ENCODE assay signal across 14 cellular contexts in genomic region chr18:37395631-37396030, GRCh38.
A peak's percentile ranks its signal among the peaks of the same experiment; 100 is the strongest.
DNase-seq lines count a peak whose midpoint lies in the region; ATAC-seq and TF ChIP-seq lines count a peak whose summit lies in the region.
"Had no signal": no experiment of that assay in that cellular context is flagged by ENCODE, and none has a peak within 500 bp of the region (broad histone marks: within the 10 kb centered on the region; RNA-seq: fewer than 3 reads in every experiment).

No MANE protein-coding gene starts in this region.

- H3K36me3 ChIP-seq in neuronal stem cell (replicated peaks in 1 of 2; ENCODE audit: control insufficient read depth in 2 of 2, insufficient read depth in 2 of 2, low read length in 2 of 2) (no peaks in the 10 kb centered on the region), colonic mucosa (no peaks in the 10 kb centered on the region)

- no peak overlapping the region for H3K4ac ChIP-seq in neuronal stem cell (ENCODE audit: low read length)

- no peaks in the 10 kb centered on the region for H3K36me3 Mint-ChIP-seq in immature natural killer cell
- no peaks in the 10 kb centered on the region for H3K36me3 Mint-ChIP-seq in type B pancreatic cell
- H3K36me3 Mint-ChIP-seq: CD14-positive monocyte; CD8-positive, alpha-beta T cell had no signal

- no peak overlapping the region for H2AFZ ChIP-seq in neuronal stem cell (ENCODE audit: low read length)
- H2AFZ ChIP-seq: GM23338 had no signal

- H3K27me3 Mint-ChIP-seq in immature natural killer cell (ENCODE audit: low read depth in 3 of 3) (peaks cover 0 to 10% (median 2%) of the 10 kb centered on the region in 3 donors), type B pancreatic cell (peaks cover 22% of the 10 kb centered on the region)

- no peak overlapping the region for H2BK5ac ChIP-seq in neuronal stem cell (ENCODE audit: low read length)

- no peak overlapping the region for H2BK120ac ChIP-seq in neuronal stem cell (ENCODE audit: low read depth, low read length)

- H3K4me3 ChIP-seq in neuronal stem cell (ENCODE audit: low read length in 2 of 2): no peak overlapping the region
- H3K4me3 ChIP-seq in colonic mucosa: no peak overlapping the region
- H3K4me3 ChIP-seq: GM23338 had no signal

- H4K91ac ChIP-seq in neuronal stem cell (ENCODE audit: low read depth, low read length, poor library complexity): no peak overlapping the region

- peaks cover 0 to 2% of the 10 kb centered on the region in 2 donors for H3K9me3 ChIP-seq in neuronal stem cell (replicated peaks in 1 of 2; ENCODE audit: control insufficient read depth in 2 of 2, insufficient read depth in 1 of 2, low read depth in 1 of 2, low read length in 2 of 2)
- H3K9me3 ChIP-seq in colonic mucosa: no peaks in the 10 kb centered on the region

- H2BK15ac ChIP-seq in neuronal stem cell (ENCODE audit: low read length): no peak overlapping the region

- no peaks in the 10 kb centered on the region for H3K79me1 ChIP-seq in neuronal stem cell (ENCODE audit: low read depth, low read length)

- H3K4me2 ChIP-seq in neuronal stem cell (ENCODE audit: insufficient read depth, low read length, poor library complexity, severe bottlenecking): no peak overlapping the region
- H3K4me2 ChIP-seq: GM23338 had no signal

- intact Hi-C loops in colonic mucosa (cut with DNase I): no loop called here

- no peak overlapping the region for H3K18ac ChIP-seq in neuronal stem cell (ENCODE audit: low read length)

- no peak overlapping the region for H3K9ac ChIP-seq in neuronal stem cell (ENCODE audit: low read depth, low read length, poor library complexity)
- no peak overlapping the region for H3K9ac ChIP-seq in colonic mucosa (ENCODE audit: low read depth in 2 of 2, low read length in 2 of 2)

- H3K27me3 ChIP-seq in neuronal stem cell (ENCODE audit: control insufficient read depth in 3 of 3, insufficient read depth in 3 of 3, low read depth in 1 of 3, low read length in 3 of 3) (peaks cover 0 to 13% (median 2%) of the 10 kb centered on the region in 3 experiments), colonic mucosa (peaks cover 9% of the 10 kb centered on the region)

- H3K27ac ChIP-seq in neuronal stem cell (replicated peaks; ENCODE audit: low read length): no peak overlapping the region
- no peak overlapping the region for H3K27ac ChIP-seq in colonic mucosa
- H3K27ac ChIP-seq: 22Rv1 had no signal

- peaks cover 19 to 22% of the 10 kb centered on the region in 2 donors for H3K4me1 Mint-ChIP-seq in immature natural killer cell
- peaks cover 8% of the 10 kb centered on the region for H3K4me1 Mint-ChIP-seq in type B pancreatic cell (ENCODE audit: unreplicated experiment)
- H3K4me1 Mint-ChIP-seq: CD14-positive monocyte had no signal

- H3K4me1 ChIP-seq in neuronal stem cell (ENCODE audit: control insufficient read depth in 2 of 2, insufficient read depth in 1 of 2, low read depth in 1 of 2, low read length in 2 of 2) (peaks cover 7 to 14% of the 10 kb centered on the region in 2 donors), colonic mucosa (no peaks in the 10 kb centered on the region)

- H3K27ac Mint-ChIP-seq in immature natural killer cell: peak overlapping the region in 2 of 6 donors; percentile 2 to 43
- no peak overlapping the region for H3K27ac Mint-ChIP-seq in type B pancreatic cell
- H3K27ac Mint-ChIP-seq: CD14-positive monocyte; CD8-positive, alpha-beta T cell; GM23338 had no signal

- no peak overlapping the region for H3K14ac ChIP-seq in neuronal stem cell (ENCODE audit: low read length)

- H2AK5ac ChIP-seq in neuronal stem cell (ENCODE audit: low read depth, low read length): peak overlapping the region; percentile 21

- DNase-seq in DMS 273 (lab: John Stamatoyannopoulos, UW; ENCODE audit: unreplicated experiment): peak; percentile 17
- no peak for DNase-seq in DMS 273 treated with DMSO at 0.1 percent for 48 hours (lab: John Stamatoyannopoulos, UW)
- DNase-seq in immature natural killer cell: no peak
- DNase-seq in neuronal stem cell (ENCODE audit: low spot score): no peak
- no peak for DNase-seq in type B pancreatic cell (ENCODE audit: extremely low spot score, unreplicated experiment)
- no peak for DNase-seq in colonic mucosa
- no peak for DNase-seq in activated CD8-positive, alpha-beta memory T cell treated with anti-CD3 and anti-CD28 coated beads, Interleukin-2, amount 50 U/mL, for 48 hours
- DNase-seq: CD8-positive, alpha-beta T cell; COR-L47; H7 had no signal

- H2BK12ac ChIP-seq in neuronal stem cell (ENCODE audit: low read length): no peak overlapping the region

- no peak overlapping the region for H4K8ac ChIP-seq in neuronal stem cell (ENCODE audit: low read depth, low read length)

- no peak for ATAC-seq in HG02571 (IDR thresholded peaks at IDR 0.05; ENCODE audit: unreplicated experiment)
- ATAC-seq: CD8-positive, alpha-beta T cell; GM23338 had no signal

- H3K4me3 Mint-ChIP-seq in immature natural killer cell: peak overlapping the region in 3 of 5 donors; percentile 20 to 65 (median 34)
- H3K4me3 Mint-ChIP-seq in type B pancreatic cell: peak overlapping the region; percentile 80
- H3K4me3 Mint-ChIP-seq: CD8-positive, alpha-beta T cell had no signal

- TF ChIP-seq CTCF in type B pancreatic cell (conservative IDR thresholded peaks at IDR 0.05) (no peak), colonic mucosa (IDR thresholded peaks at IDR 0.05) (no peak)

- no peak overlapping the region for H3K23ac ChIP-seq in neuronal stem cell (ENCODE audit: low read depth, low read length, poor library complexity)

- no CpG with 5 or more reads among the region's 4 CpGs for WGBS in neuronal stem cell (ENCODE audit: extremely low coverage in 2 of 2, insufficient read length in 2 of 2, insufficient replicate concordance in 1 of 2), 2 donors

- H3K9me3 Mint-ChIP-seq in immature natural killer cell: no peaks in the 10 kb centered on the region
- H3K9me3 Mint-ChIP-seq in type B pancreatic cell: no peaks in the 10 kb centered on the region
- H3K9me3 Mint-ChIP-seq: CD8-positive, alpha-beta T cell had no signal
